10 cellular contexts compared by ENCODE assay signal in genomic region chr17:63702616-63703015, GRCh38. TPM values are rescaled to one million over a fixed set of nuclear protein-coding genes. Genes with fewer than 3 reads are reported as not detected.
A peak's percentile ranks its signal among the peaks of the same experiment; 100 is the strongest.
DNase-seq lines count a peak whose midpoint lies in the region; ATAC-seq, FAIRE-seq and TF ChIP-seq lines count a peak whose summit lies in the region.
"Had no signal": no experiment of that assay in that cellular context is flagged by ENCODE, and none has a peak within 500 bp of the region (broad histone marks: within the 10 kb centered on the region; RNA-seq: fewer than 3 reads in every experiment).

No MANE protein-coding gene starts in this region.

- no peaks in the 10 kb centered on the region for H4K20me1 ChIP-seq in HepG2 (ENCODE audit: insufficient read depth, low read length)

- no peaks in the 10 kb centered on the region for H3K9me3 Mint-ChIP-seq in activated CD4-positive, alpha-beta memory T cell treated with anti-CD3 and anti-CD28 coated beads for 36 hours
- no peaks in the 10 kb centered on the region for H3K9me3 Mint-ChIP-seq in mesothelial cell of epicardium

- H3K4me1 Mint-ChIP-seq in activated CD4-positive, alpha-beta memory T cell treated with anti-CD3 and anti-CD28 coated beads for 36 hours (ENCODE audit: low read depth) = peaks cover 65% of the 10 kb centered on the region
- peaks cover 22% of the 10 kb centered on the region for H3K4me1 Mint-ChIP-seq in mesothelial cell of epicardium

- H3K9me3 ChIP-seq in liver (ENCODE audit: control insufficient read depth in 4 of 4, low read length in 3 of 4) (no peaks in the 10 kb centered on the region), HepG2 (ENCODE audit: low read length) (no peaks in the 10 kb centered on the region), heart right ventricle (no peaks in the 10 kb centered on the region)

- DNase-seq in HepG2 (ENCODE audit: low spot score) (no peak), mesothelial cell of epicardium (ENCODE audit: low spot score in 2 of 2, unreplicated experiment in 2 of 2) (no peak), NCI-H187 treated with DMSO at 0.1 percent for 48 hours (lab: John Stamatoyannopoulos, UW) (no peak), SW480 (ENCODE audit: low spot score) (no peak), heart right ventricle (no peak)
- no peak for DNase-seq in activated CD4-positive, alpha-beta memory T cell treated with anti-CD3 and anti-CD28 coated beads for 36 hours
- no peak for DNase-seq in stimulated activated CD4-positive, alpha-beta T cell treated with anti-CD3 and anti-CD28 coated beads, Interleukin-4, amount 100 ng/mL, for 1 hour
- DNase-seq: mesenchymal stem cell, NCI-H1417 treated with DMSO at 0.1 percent for 48 hours had no signal

- H3K79me2 ChIP-seq in HepG2 (ENCODE audit: insufficient read depth, low read length) = no peaks in the 10 kb centered on the region

- TF ChIP-seq CTCF in liver (IDR thresholded peaks at IDR 0.05; ENCODE audit: low read depth, low read length, missing input control) = no peak
- TF ChIP-seq CTCF in HepG2 (CRISPR knock-in tag; IDR thresholded peaks at IDR 0.05) = no peak
- TF ChIP-seq CTCF in mesothelial cell of epicardium (IDR thresholded peaks at IDR 0.05; ENCODE audit: unreplicated experiment) = no peak
- TF ChIP-seq CTCF in heart right ventricle (IDR thresholded peaks at IDR 0.05) = no peak

- H3K27ac ChIP-seq in liver (ENCODE audit: low read depth in 1 of 2, low read length in 2 of 2) = peak overlapping the region; percentile 28 to 66
- H3K27ac ChIP-seq in HepG2 (ENCODE audit: extremely low read length, insufficient read depth, low read length) = no peak overlapping the region
- H3K27ac ChIP-seq in heart right ventricle = peak overlapping the region in 2 of 10 donors; percentile 82 to 95

- BruUV-seq in HepG2 (replicated peaks; lab: Mats Ljungman, UMichigan) = no TSS peak

- peaks cover 0 to 23% (median 6%) of the 10 kb centered on the region in 4 donors for H3K36me3 ChIP-seq in liver (ENCODE audit: control insufficient read depth in 4 of 4, insufficient read depth in 3 of 4, low read depth in 1 of 4, low read length in 3 of 4)
- peaks cover 1 to 4% of the 10 kb centered on the region in 2 experiments; a peak in 2 of 5 replicates for H3K36me3 ChIP-seq in HepG2 (replicated peaks in 1 of 2; ENCODE audit: control insufficient read depth in 1 of 2, insufficient read depth in 2 of 2, low read length in 2 of 2)
- peaks cover 0 to 59% (median 19%) of the 10 kb centered on the region in 9 donors for H3K36me3 ChIP-seq in heart right ventricle

- peaks cover 33% of the 10 kb centered on the region for H3K36me3 Mint-ChIP-seq in activated CD4-positive, alpha-beta memory T cell treated with anti-CD3 and anti-CD28 coated beads for 36 hours
- H3K36me3 Mint-ChIP-seq in mesothelial cell of epicardium = peaks cover 4% of the 10 kb centered on the region

- POLR2A ChIA-PET in HepG2 (lab: Yijun Ruan, JAX) = no interaction called here
- POLR2A ChIA-PET in activated CD4-positive, alpha-beta memory T cell treated with anti-CD3 and anti-CD28 coated beads for 36 hours (lab: Charles Lee) = interaction anchor here (0.9 to 3.6 kb wide), 3 partner anchors 38 to 71 kb away, joined by 3 to 19 read pairs (median 12); partner anchors contain the start of genes CCDC47, DDX42 and STRADA

- TF ChIP-seq RAD21 in liver (IDR thresholded peaks at IDR 0.05) = no peak
- TF ChIP-seq RAD21 in HepG2 (CRISPR knock-in tag; IDR thresholded peaks at IDR 0.05) = no peak

- H3K4me3 Mint-ChIP-seq in activated CD4-positive, alpha-beta memory T cell treated with anti-CD3 and anti-CD28 coated beads for 36 hours = peak overlapping the region; percentile 81
- H3K4me3 Mint-ChIP-seq in mesothelial cell of epicardium = no peak overlapping the region

- WGBS in liver = 92% methylated on average over 6 of the region's 6 CpGs
- 89% methylated on average over 6 of the region's 6 CpGs for WGBS in HepG2 (ENCODE audit: low lambda C conversion rate)
- WGBS in heart right ventricle, 2 donors = 88 to 92% methylated on average over 6 of the region's 6 CpGs

- intact Hi-C loops in HepG2 (cut with micrococcal nuclease; ENCODE audit: unreplicated experiment) = no loop called here
- intact Hi-C loops in activated CD4-positive, alpha-beta memory T cell treated with anti-CD3 and anti-CD28 coated beads for 36 hours (cut with micrococcal nuclease) = loop anchor here (1.0 kb wide), 2 partner anchors 39 to 80 kb away; partner anchors contain the start of genes MAP3K3 and STRADA
- intact Hi-C loops in heart right ventricle (cut with DNase I) = loop anchor here in 1 of 10 donors (5.0 kb wide), 1 partner anchor 40 kb away; the partner anchor contains the start of gene STRADA

- H2AFZ ChIP-seq in HepG2 (ENCODE audit: low read length) = no peak overlapping the region

- ATAC-seq in HepG2 (no peak), heart right ventricle (no peak)

- H3K4me3 ChIP-seq in liver (ENCODE audit: low read depth in 1 of 3, low read length in 3 of 3) = no peak overlapping the region
- no peak overlapping the region for H3K4me3 ChIP-seq in HepG2 (replicated peaks in 1 of 3; ENCODE audit: insufficient read depth in 1 of 3, low read depth in 2 of 3, low read length in 3 of 3)
- peak overlapping the region in 1 of 10 donors; percentile 77 for H3K4me3 ChIP-seq in heart right ventricle

- TF ChIP-seq EP300 in HepG2 (IDR thresholded peaks at IDR 0.05; ENCODE audit: low read depth in 2 of 2, low read length in 2 of 2) (no peak), HepG2 (CRISPR knock-in tag; IDR thresholded peaks at IDR 0.05; ENCODE audit: borderline replicate concordance) (no peak)

- H3K9ac ChIP-seq in liver (ENCODE audit: low read depth in 1 of 2, low read length in 2 of 2) = no peak overlapping the region
- no peak overlapping the region for H3K9ac ChIP-seq in HepG2 (ENCODE audit: insufficient read depth, low read depth, low read length)

- FAIRE-seq in HepG2 (lab: Jason Lieb, UNC) = no peak

- no peak overlapping the region for H3K4me2 ChIP-seq in HepG2 (ENCODE audit: low read depth, low read length)

- TF ChIP-seq POLR2A in HepG2 (IDR thresholded peaks at IDR 0.05; ENCODE audit: insufficient read depth in 1 of 2, low read depth in 2 of 2, low read length in 2 of 2) = no peak

- peak overlapping the region; percentile 93 for H3K27ac Mint-ChIP-seq in activated CD4-positive, alpha-beta memory T cell treated with anti-CD3 and anti-CD28 coated beads for 36 hours
- H3K27ac Mint-ChIP-seq in mesothelial cell of epicardium = peak overlapping the region; percentile 1

- H3K27me3 Mint-ChIP-seq in activated CD4-positive, alpha-beta memory T cell treated with anti-CD3 and anti-CD28 coated beads for 36 hours = no peaks in the 10 kb centered on the region
- no peaks in the 10 kb centered on the region for H3K27me3 Mint-ChIP-seq in mesothelial cell of epicardium (ENCODE audit: low read depth)

- no peaks in the 10 kb centered on the region for H3K27me3 ChIP-seq in liver (ENCODE audit: control insufficient read depth in 4 of 4, insufficient read depth in 4 of 4, low read length in 3 of 4)
- no peaks in the 10 kb centered on the region for H3K27me3 ChIP-seq in HepG2 (ENCODE audit: control insufficient read depth in 1 of 2, insufficient read depth in 2 of 2, low read length in 2 of 2)
- no peaks in the 10 kb centered on the region for H3K27me3 ChIP-seq in heart right ventricle

- H3K4me1 ChIP-seq in liver (ENCODE audit: control insufficient read depth in 4 of 4, insufficient read depth in 4 of 4, low read length in 3 of 4) (peaks cover 14 to 21% (median 14%) of the 10 kb centered on the region in 4 donors), HepG2 (ENCODE audit: insufficient read depth, low read length) (peaks cover 17% of the 10 kb centered on the region), heart right ventricle (peaks cover 8 to 60% (median 26%) of the 10 kb centered on the region in 9 donors)

- CTCF ChIA-PET in HepG2 (lab: Yijun Ruan, JAX; ENCODE audit: low intra/inter-chr PET ratio, low total read pairs) = no interaction called here
- CTCF ChIA-PET in activated CD4-positive, alpha-beta memory T cell treated with anti-CD3 and anti-CD28 coated beads for 36 hours (lab: Charles Lee) = interaction anchor here (0.8 to 2.7 kb wide), 7 partner anchors 8 to 277 kb away, joined by 3 to 11 read pairs (median 3); no protein-coding TSS in a partner anchor

- in situ Hi-C loops in HepG2 (cut with HindIII; ENCODE audit: extremely low pct_ligation_motif_present, low pct_unique_long_range_greater_than_20kb) = no loop called here

RNA-seq across cellular contexts. Expression of gene LIMD2, which starts 2.7 kb away (rescaled TPM):
- total RNA-seq in liver (10 to 100 TPM in 1 of 2 donors, 1 to 10 TPM in 1; 6.2 to 24.2 TPM), HepG2 (2016; rRNA removed; fragmentation: Illumina TruSeq; extraction: Trizol) (6.9 and 9.0 TPM in 2 replicates), mesothelial cell of epicardium (76.5 to 79.3 TPM (median 77.0 TPM) in 3 replicates), heart right ventricle (10 to 100 TPM in 1 of 10 donors, 1 to 10 TPM in 9; 1.8 to 30.6 (median 3.3) TPM)
- polyA plus RNA-seq in liver (1 to 10 TPM; 5.9 to 9.6 TPM), HepG2 (2011; rRNA removed) (20.8 and 26.5 TPM in 2 replicates), heart right ventricle (10 to 100 TPM in 1 of 2 donors, 1 to 10 TPM in 1; 8.2 to 10.0 TPM)
- 3.5 and 4.3 TPM in 2 replicates for total RNA-seq in HepG2 (2016; cell fraction: cytosol; rRNA removed; fragmentation: Illumina TruSeq; extraction: Trizol; ENCODE audit: low read depth)
- total RNA-seq in HepG2 (2016; cell fraction: insoluble cytoplasmic fraction; rRNA removed; fragmentation: Illumina TruSeq; extraction: Trizol) = 8.0 and 9.0 TPM in 2 replicates
- 9.1 and 11.6 TPM in 2 replicates for total RNA-seq in HepG2 (2016; cell fraction: membrane; rRNA removed; fragmentation: Illumina TruSeq; extraction: Trizol)
- 5.6 and 5.8 TPM in 2 replicates for total RNA-seq in HepG2 (2016; cell fraction: nucleus; rRNA removed; fragmentation: Illumina TruSeq; extraction: Trizol)
- polyA plus RNA-seq in HepG2 (2011; cell fraction: cytosol; rRNA removed) = 11.9 and 19.1 TPM in 2 replicates
- 75.1 and 81.6 TPM in 2 replicates for polyA plus RNA-seq in HepG2 (2011; cell fraction: nucleus; rRNA removed)
- 6.8 and 10.0 TPM in 2 replicates for polyA plus RNA-seq in HepG2 (2012)
- polyA plus RNA-seq in HepG2 (2016; cell fraction: cytosol; fragmentation: Illumina TruSeq; extraction: Trizol; ENCODE audit: low read depth) = 13.2 and 16.2 TPM in 2 replicates
- polyA plus RNA-seq in HepG2 (2016; cell fraction: insoluble cytoplasmic fraction; fragmentation: Illumina TruSeq; extraction: Trizol; ENCODE audit: low read depth) = 12.4 and 14.3 TPM in 2 replicates
- polyA plus RNA-seq in HepG2 (2016; cell fraction: membrane; fragmentation: Illumina TruSeq; extraction: Trizol; ENCODE audit: low read depth) = 16.0 and 17.0 TPM in 2 replicates
- 17.5 and 21.1 TPM in 2 replicates for polyA plus RNA-seq in HepG2 (2016; cell fraction: nucleus; fragmentation: Illumina TruSeq; extraction: Trizol; ENCODE audit: insufficient read depth, low read depth)
- polyA minus RNA-seq in HepG2 (2011; rRNA and poly(A)+ RNA removed; ENCODE audit: low replicate concordance) = 0.72 and 15.9 TPM in 2 replicates
- 7.5 and 9.1 TPM in 2 replicates for polyA minus RNA-seq in HepG2 (2011; cell fraction: cytosol; rRNA and poly(A)+ RNA removed)
- polyA minus RNA-seq in HepG2 (2011; cell fraction: nucleus; rRNA and poly(A)+ RNA removed) = 13.5 and 15.0 TPM in 2 replicates
- total RNA-seq in activated CD4-positive, alpha-beta memory T cell treated with anti-CD3 and anti-CD28 coated beads for 36 hours = 100 to 1,000 TPM; 146 to 150 TPM

RNA-seq across cellular contexts. Expression of gene STRADA, which starts 39.0 kb away (rescaled TPM):
- total RNA-seq in liver (10 to 100 TPM in 1 of 2 donors, 1 to 10 TPM in 1; 7.8 to 17.9 TPM), HepG2 (2016; rRNA removed; fragmentation: Illumina TruSeq; extraction: Trizol) (16.1 and 17.9 TPM in 2 replicates), mesothelial cell of epicardium (57.2 to 62.9 TPM (median 62.3 TPM) in 3 replicates), heart right ventricle (10 to 100 TPM; 12.2 to 19.0 (median 17.7) TPM)
- polyA plus RNA-seq in liver (1 to 10 TPM; 7.7 to 8.6 TPM), HepG2 (2011; rRNA removed) (17.3 and 17.6 TPM in 2 replicates), heart right ventricle (10 to 100 TPM; 15.7 to 30.0 TPM)
- total RNA-seq in HepG2 (2016; cell fraction: cytosol; rRNA removed; fragmentation: Illumina TruSeq; extraction: Trizol; ENCODE audit: low read depth) = 3.7 and 4.0 TPM in 2 replicates
- 15.8 and 17.3 TPM in 2 replicates for total RNA-seq in HepG2 (2016; cell fraction: insoluble cytoplasmic fraction; rRNA removed; fragmentation: Illumina TruSeq; extraction: Trizol)
- total RNA-seq in HepG2 (2016; cell fraction: membrane; rRNA removed; fragmentation: Illumina TruSeq; extraction: Trizol) = 7.7 and 7.8 TPM in 2 replicates
- 27.8 and 29.5 TPM in 2 replicates for total RNA-seq in HepG2 (2016; cell fraction: nucleus; rRNA removed; fragmentation: Illumina TruSeq; extraction: Trizol)
- polyA plus RNA-seq in HepG2 (2011; cell fraction: cytosol; rRNA removed) = 7.0 and 7.6 TPM in 2 replicates
- 36.3 and 37.3 TPM in 2 replicates for polyA plus RNA-seq in HepG2 (2011; cell fraction: nucleus; rRNA removed)
- polyA plus RNA-seq in HepG2 (2012) = 10.9 and 13.7 TPM in 2 replicates
- polyA plus RNA-seq in HepG2 (2016; cell fraction: cytosol; fragmentation: Illumina TruSeq; extraction: Trizol; ENCODE audit: low read depth) = 3.1 and 3.6 TPM in 2 replicates
- 18.9 and 21.4 TPM in 2 replicates for polyA plus RNA-seq in HepG2 (2016; cell fraction: insoluble cytoplasmic fraction; fragmentation: Illumina TruSeq; extraction: Trizol; ENCODE audit: low read depth)
- 6.6 and 7.5 TPM in 2 replicates for polyA plus RNA-seq in HepG2 (2016; cell fraction: membrane; fragmentation: Illumina TruSeq; extraction: Trizol; ENCODE audit: low read depth)
- 51.3 and 56.2 TPM in 2 replicates for polyA plus RNA-seq in HepG2 (2016; cell fraction: nucleus; fragmentation: Illumina TruSeq; extraction: Trizol; ENCODE audit: insufficient read depth, low read depth)
- polyA minus RNA-seq in HepG2 (2011; rRNA and poly(A)+ RNA removed; ENCODE audit: low replicate concordance) = 15.1 and 16.7 TPM in 2 replicates
- 4.1 and 4.2 TPM in 2 replicates for polyA minus RNA-seq in HepG2 (2011; cell fraction: cytosol; rRNA and poly(A)+ RNA removed)
- polyA minus RNA-seq in HepG2 (2011; cell fraction: nucleus; rRNA and poly(A)+ RNA removed) = 25.2 and 27.6 TPM in 2 replicates
- 10 to 100 TPM; 64.8 to 69.7 TPM for total RNA-seq in activated CD4-positive, alpha-beta memory T cell treated with anti-CD3 and anti-CD28 coated beads for 36 hours
